ENCODE assay signal across 25 cellular contexts in the genomic region with DNA sequence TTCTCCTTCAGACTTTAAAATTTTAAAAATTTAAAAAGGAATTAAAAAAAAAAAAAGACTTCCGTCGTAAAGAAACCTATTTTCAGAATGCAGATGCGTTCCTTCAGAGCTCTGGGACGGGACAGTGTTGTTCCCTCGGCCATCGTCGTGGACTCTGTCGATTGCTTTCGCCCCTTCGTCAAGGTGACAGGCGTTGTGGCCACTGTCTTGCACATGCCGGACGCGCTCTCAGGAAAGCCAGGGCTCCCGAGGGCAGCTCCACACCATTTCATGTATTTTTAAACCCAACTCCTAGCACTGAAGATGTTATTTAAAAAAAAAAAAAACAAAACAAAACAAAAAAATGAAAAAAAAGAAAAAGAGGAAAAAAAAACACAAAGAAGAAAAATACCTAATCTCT. TPM values are rescaled to one million over a fixed set of nuclear protein-coding genes. Genes with fewer than 3 reads are reported as not detected.
DNase-seq lines count a peak whose midpoint lies in the region; ATAC-seq, FAIRE-seq and TF ChIP-seq lines count a peak whose summit lies in the region.
"Had no signal": no experiment of that assay in that cellular context is flagged by ENCODE, and none has a peak within 500 bp of the region (broad histone marks: within the 10 kb centered on the region; RNA-seq: fewer than 3 reads in every experiment).

No MANE protein-coding gene starts in this region.

- H3K4me1 Mint-ChIP-seq in CD4-positive, CD25-positive, alpha-beta regulatory T cell = peaks cover 0 to 28% (median 9%) of the 10 kb centered on the region in 4 donors
- peaks cover 5% of the 10 kb centered on the region for H3K4me1 Mint-ChIP-seq in activated CD4-positive, alpha-beta T cell treated with anti-CD3 and anti-CD28 coated beads, Interleukin-2, amount 10 ng/mL, durations not matched to agents 7 days and 5 days

- H3K4me1 ChIP-seq in CD4-positive, CD25-positive, alpha-beta regulatory T cell (ENCODE audit: control insufficient read depth, insufficient read depth, low read length, poor library complexity, severe bottlenecking) = no peaks in the 10 kb centered on the region
- H3K4me1 ChIP-seq in kidney (ENCODE audit: control insufficient read depth in 1 of 2, insufficient read depth in 1 of 2, low read depth in 1 of 2, low read length in 2 of 2) = peaks cover 0 to 2% of the 10 kb centered on the region in 2 donors
- no peaks in the 10 kb centered on the region for H3K4me1 ChIP-seq in transverse colon

- H3K36me3 ChIP-seq in CD4-positive, CD25-positive, alpha-beta regulatory T cell (ENCODE audit: control insufficient read depth, insufficient read depth, low read length) = peaks cover 61% of the 10 kb centered on the region
- peaks cover 17 to 22% of the 10 kb centered on the region in 2 donors for H3K36me3 ChIP-seq in kidney (ENCODE audit: control insufficient read depth in 1 of 2, insufficient read depth in 2 of 2, low read length in 2 of 2)
- peaks cover 0 to 7% (median 0%) of the 10 kb centered on the region in 4 donors for H3K36me3 ChIP-seq in transverse colon

- TF ChIP-seq EP300 in transverse colon (IDR thresholded peaks at IDR 0.05; ENCODE audit: low read depth) = no peak

- WGBS in transverse colon (ENCODE audit: low coverage in 1 of 2), 2 donors = 89 to 97% methylated on average over 10 to 15 of the region's 15 CpGs

- no peak for FAIRE-seq in kidney (lab: Jason Lieb, UNC)
- FAIRE-seq: GM12878 had no signal

- no peaks in the 10 kb centered on the region for H3K27me3 ChIP-seq in CD4-positive, CD25-positive, alpha-beta regulatory T cell (ENCODE audit: control insufficient read depth, insufficient read depth, low read length)
- no peaks in the 10 kb centered on the region for H3K27me3 ChIP-seq in transverse colon

- TF ChIP-seq POLR2A in transverse colon (IDR thresholded peaks at IDR 0.05) = no peak

- POLR2A ChIA-PET in activated CD4-positive, alpha-beta T cell treated with anti-CD3 and anti-CD28 coated beads, Interleukin-2, amount 10 ng/mL, durations not matched to agents 7 days and 5 days (lab: Charles Lee) = no interaction called here

- H3K27ac ChIP-seq in CD4-positive, CD25-positive, alpha-beta regulatory T cell (ENCODE audit: insufficient read depth, low read length, poor library complexity, severe bottlenecking) = peak overlapping the region; percentile 34
- no peak overlapping the region for H3K27ac ChIP-seq in kidney (ENCODE audit: low read depth in 2 of 2, low read length in 2 of 2)
- no peak overlapping the region for H3K27ac ChIP-seq in transverse colon
- H3K27ac ChIP-seq: GM23248, PC-9, RWPE1 had no signal

- in situ Hi-C loops in transverse colon (cut with MboI; ENCODE audit: low pct_ligation_motif_present in 1 of 4, low pct_unique_long_range_greater_than_20kb in 1 of 4, low sequenced_read_pairs in 3 of 4) = loop anchor here in 1 of 4 donors (10.0 kb wide), 1 partner anchor 139 kb away; no protein-coding TSS in a partner anchor

- H3K27me3 Mint-ChIP-seq in CD4-positive, CD25-positive, alpha-beta regulatory T cell = no peaks in the 10 kb centered on the region
- H3K27me3 Mint-ChIP-seq in activated CD4-positive, alpha-beta T cell treated with anti-CD3 and anti-CD28 coated beads, Interleukin-2, amount 10 ng/mL, durations not matched to agents 7 days and 5 days = no peaks in the 10 kb centered on the region
- H3K27me3 Mint-ChIP-seq: IgD-negative memory B cell had no signal

- no peak overlapping the region for H3K4me3 ChIP-seq in CD4-positive, CD25-positive, alpha-beta regulatory T cell (ENCODE audit: low read depth, low read length)
- peak overlapping the region; percentile 23 for H3K4me3 ChIP-seq in LNCaP clone FGC (ENCODE audit: low read depth, low read length)
- H3K4me3 ChIP-seq in kidney (ENCODE audit: low read length in 2 of 2) = no peak overlapping the region
- no peak overlapping the region for H3K4me3 ChIP-seq in transverse colon
- H3K4me3 ChIP-seq: GM12878, GM23248, PC-9, SK-N-MC had no signal

- no peak overlapping the region for H3K9ac ChIP-seq in kidney (ENCODE audit: low read length in 2 of 2)
- H3K9ac ChIP-seq: GM23248 had no signal

- H3K9me3 Mint-ChIP-seq in CD4-positive, CD25-positive, alpha-beta regulatory T cell = no peaks in the 10 kb centered on the region
- H3K9me3 Mint-ChIP-seq in activated CD4-positive, alpha-beta T cell treated with anti-CD3 and anti-CD28 coated beads, Interleukin-2, amount 10 ng/mL, durations not matched to agents 7 days and 5 days = no peaks in the 10 kb centered on the region
- H3K9me3 Mint-ChIP-seq: IgD-negative memory B cell had no signal

- TF ChIP-seq CTCF in LNCaP clone FGC (IDR thresholded peaks at IDR 0.05; ENCODE audit: control insufficient read depth, extremely low read depth, insufficient read depth) (no peak), kidney (IDR thresholded peaks at IDR 0.05; ENCODE audit: borderline replicate concordance, extremely low read depth, insufficient read depth) (no peak), transverse colon (IDR thresholded peaks at IDR 0.05) (no peak)

- no peak overlapping the region for H3K27ac Mint-ChIP-seq in CD4-positive, CD25-positive, alpha-beta regulatory T cell
- no peak overlapping the region for H3K27ac Mint-ChIP-seq in activated CD4-positive, alpha-beta T cell treated with anti-CD3 and anti-CD28 coated beads, Interleukin-2, amount 10 ng/mL, durations not matched to agents 7 days and 5 days

- H3K9me3 ChIP-seq in CD4-positive, CD25-positive, alpha-beta regulatory T cell (ENCODE audit: control insufficient read depth in 2 of 2, low read length in 2 of 2) = no peaks in the 10 kb centered on the region
- no peaks in the 10 kb centered on the region for H3K9me3 ChIP-seq in kidney (ENCODE audit: control insufficient read depth in 1 of 2, low read length in 2 of 2)
- no peaks in the 10 kb centered on the region for H3K9me3 ChIP-seq in transverse colon

- H3K4me3 Mint-ChIP-seq in CD4-positive, CD25-positive, alpha-beta regulatory T cell = no peak overlapping the region
- no peak overlapping the region for H3K4me3 Mint-ChIP-seq in activated CD4-positive, alpha-beta T cell treated with anti-CD3 and anti-CD28 coated beads, Interleukin-2, amount 10 ng/mL, durations not matched to agents 7 days and 5 days
- H3K4me3 Mint-ChIP-seq: IgD-negative memory B cell had no signal

- intact Hi-C loops in kidney (cut with DNase I) (no loop called here), transverse colon (cut with DNase I; ENCODE audit: low total_unique reads) (no loop called here)

- DNase-seq in CD4-positive, CD25-positive, alpha-beta regulatory T cell = no peak
- DNase-seq in LNCaP clone FGC (ENCODE audit: low read depth) (no peak), kidney (peak; percentile 63), transverse colon (peak; percentile 3), NCI-H510A treated with DMSO at 0.1 percent for 48 hours (lab: John Stamatoyannopoulos, UW) (no peak)
- no peak for DNase-seq in activated T-cell treated with anti-CD3 and anti-CD28 coated beads, Interleukin-2, amount 50 U/mL, for 1 hour
- no peak for DNase-seq in activated CD4-positive, alpha-beta T cell treated with anti-CD3 and anti-CD28 coated beads, Interleukin-2, amount 10 ng/mL, durations not matched to agents 7 days and 5 days
- DNase-seq: AML-193, C1 segment of cervical spinal cord, DND-41, GM23248, NCI-H1694 treated with DMSO at 0.1 percent for 48 hours, NCI-H2081 treated with DMSO at 0.1 percent for 48 hours, NCI-H2171 treated with DMSO at 0.1 percent for 48 hours, NCI-H446, NCI-H526 treated with DMSO at 0.1 percent for 48 hours, PC-9, SHP77 treated with DMSO at 0.1 percent for 48 hours, SW 1271 had no signal

- no peak for ATAC-seq in CD4-positive, CD25-positive, alpha-beta regulatory T cell (ENCODE audit: low read depth in 2 of 2)
- ATAC-seq: GM12878, HCT116 had no signal

- CTCF ChIA-PET in activated CD4-positive, alpha-beta T cell treated with anti-CD3 and anti-CD28 coated beads, Interleukin-2, amount 10 ng/mL, durations not matched to agents 7 days and 5 days (lab: Charles Lee) = no interaction called here

- H3K36me3 Mint-ChIP-seq in CD4-positive, CD25-positive, alpha-beta regulatory T cell = peaks cover 45% of the 10 kb centered on the region
- peaks cover 27% of the 10 kb centered on the region for H3K36me3 Mint-ChIP-seq in activated CD4-positive, alpha-beta T cell treated with anti-CD3 and anti-CD28 coated beads, Interleukin-2, amount 10 ng/mL, durations not matched to agents 7 days and 5 days (ENCODE audit: low read depth)

RNA-seq across cellular contexts. Expression of a gene that starts 22.3 kb away (rescaled TPM):
- total RNA-seq in CD4-positive, CD25-positive, alpha-beta regulatory T cell = 727 TPM
- polyA plus RNA-seq in CD4-positive, CD25-positive, alpha-beta regulatory T cell = 100 to 1,000 TPM; 160 to 242 (median 213) TPM
- total RNA-seq in kidney = 115 TPM
- polyA plus RNA-seq in kidney (ENCODE audit: insufficient read depth, low read depth, low replicate concordance) = 15.0 TPM
- total RNA-seq in transverse colon = 100 to 1,000 TPM in 1 of 4 donors, 10 to 100 TPM in 3; 39.7 to 181 (median 68.0) TPM
- 100 to 1,000 TPM; 414 to 438 TPM for total RNA-seq in activated CD4-positive, alpha-beta T cell treated with anti-CD3 and anti-CD28 coated beads, Interleukin-2, amount 10 ng/mL, durations not matched to agents 7 days and 5 days
- total RNA-seq: GM23248 had no signal
- polyA plus RNA-seq: GM23248 had no signal

RNA-seq across cellular contexts. Expression of a gene that starts 24.4 kb away (rescaled TPM):
- total RNA-seq in CD4-positive, CD25-positive, alpha-beta regulatory T cell = 454 TPM
- 10 to 100 TPM; 61.8 to 82.0 (median 74.8) TPM for polyA plus RNA-seq in CD4-positive, CD25-positive, alpha-beta regulatory T cell
- 35.9 TPM for total RNA-seq in kidney
- polyA plus RNA-seq in kidney (ENCODE audit: insufficient read depth, low read depth, low replicate concordance) = 1.0 TPM
- total RNA-seq in transverse colon = 10 to 100 TPM in 2 of 4 donors, 1 to 10 TPM in 2; 1.2 to 40.8 (median 9.8) TPM
- total RNA-seq in activated CD4-positive, alpha-beta T cell treated with anti-CD3 and anti-CD28 coated beads, Interleukin-2, amount 10 ng/mL, durations not matched to agents 7 days and 5 days = 100 to 1,000 TPM; 331 to 364 TPM
- total RNA-seq: GM23248, M059J had no signal
- polyA plus RNA-seq: GM23248 had no signal

RNA-seq across cellular contexts. Expression of a gene that starts 40.0 kb away (rescaled TPM):
- not detected for total RNA-seq in CD4-positive, CD25-positive, alpha-beta regulatory T cell
- not detected for polyA plus RNA-seq in CD4-positive, CD25-positive, alpha-beta regulatory T cell
- total RNA-seq in kidney (not detected), transverse colon (not detected)
- polyA plus RNA-seq in kidney (ENCODE audit: insufficient read depth, low read depth, low replicate concordance) = not detected
- total RNA-seq in activated CD4-positive, alpha-beta T cell treated with anti-CD3 and anti-CD28 coated beads, Interleukin-2, amount 10 ng/mL, durations not matched to agents 7 days and 5 days = not detected
- total RNA-seq: GM23248, M059J, PC-9 had no signal
- polyA plus RNA-seq: GM23248, IgD-negative memory B cell had no signal

Comparison
In these comparisons a context has a peak if more than half of its experiments do, and no peak if none do; other contexts are left out.
1. DNase-seq: peak in kidney (single experiment) and transverse colon (single experiment); none in CD4-positive, CD25-positive, alpha-beta regulatory T cell (0 of 3), LNCaP clone FGC (single experiment), activated T-cell treated with anti-CD3 and anti-CD28 coated beads, Interleukin-2, amount 50 U/mL, for 1 hour (single experiment), NCI-H510A treated with DMSO at 0.1 percent for 48 hours (single experiment) and activated CD4-positive, alpha-beta T cell treated with anti-CD3 and anti-CD28 coated beads, Interleukin-2, amount 10 ng/mL, durations not matched to agents 7 days and 5 days (single experiment).